9 cellular contexts compared by ENCODE assay signal in the genomic region with DNA sequence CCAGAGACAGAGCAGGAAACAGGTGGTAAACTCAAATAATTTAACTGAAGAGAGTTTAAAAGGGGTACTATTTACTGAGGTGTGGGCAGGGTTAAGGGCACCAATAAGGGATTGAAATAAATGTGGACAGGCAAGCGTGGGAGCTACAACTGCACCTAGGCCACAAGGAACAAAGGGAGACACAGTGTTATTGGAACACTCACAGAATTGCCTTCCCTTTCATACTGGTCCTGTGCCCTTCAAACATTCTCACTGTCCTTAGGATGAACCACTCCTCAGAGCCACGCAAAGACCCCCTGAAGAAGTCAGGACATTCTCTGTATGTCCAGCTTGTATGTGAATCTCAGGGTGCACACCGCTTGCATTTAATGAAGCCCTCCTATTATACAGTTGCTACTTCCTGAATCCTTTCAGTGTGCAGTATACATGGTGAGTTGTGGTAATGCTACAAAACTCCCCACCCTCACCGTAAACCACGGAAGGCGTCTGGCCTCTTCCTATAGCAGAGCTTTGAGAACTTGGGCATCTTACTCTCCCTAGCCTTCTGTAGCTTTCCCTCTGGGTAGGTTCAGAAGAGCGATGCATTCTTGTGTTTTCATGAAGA. TPM values are rescaled to one million over a fixed set of nuclear protein-coding genes. Genes with fewer than 3 reads are reported as not detected.
DNase-seq lines count a peak whose midpoint lies in the region; ATAC-seq and TF ChIP-seq lines count a peak whose summit lies in the region.
"Had no signal": no experiment of that assay in that cellular context is flagged by ENCODE, and none has a peak within 500 bp of the region (broad histone marks: within the 10 kb centered on the region; RNA-seq: fewer than 3 reads in every experiment).

No MANE protein-coding gene starts in this region.

- H3K4me1 Mint-ChIP-seq in activated CD4-positive, alpha-beta T cell treated with anti-CD3 and anti-CD28 coated beads, Interleukin-2, amount 10 ng/mL, durations not matched to agents 24 days and 14 days: peaks cover 51% of the 10 kb centered on the region

- peak overlapping the region in 1 of 2 donors; percentile 43 for H3K9ac ChIP-seq in liver (ENCODE audit: low read depth in 1 of 2, low read length in 2 of 2)

- DNase-seq in activated CD4-positive, alpha-beta T cell treated with anti-CD3 and anti-CD28 coated beads, Interleukin-2, amount 10 ng/mL, durations not matched to agents 24 days and 14 days: peak; percentile 93
- no peak for DNase-seq in NCI-H82 treated with DMSO at 0.1 percent for 48 hours (lab: John Stamatoyannopoulos, UW; ENCODE audit: unreplicated experiment)
- DNase-seq in NCI-H2196 (lab: John Stamatoyannopoulos, UW; ENCODE audit: unreplicated experiment): no peak
- DNase-seq in NCI-H1417 (lab: John Stamatoyannopoulos, UW): no peak
- no peak for DNase-seq in breast epithelium (ENCODE audit: low spot score in 2 of 2)

- TF ChIP-seq POLR2A in breast epithelium (IDR thresholded peaks at IDR 0.05): no peak

- H3K4me1 ChIP-seq in liver (ENCODE audit: control insufficient read depth in 4 of 4, insufficient read depth in 4 of 4, low read length in 3 of 4) (no peaks in the 10 kb centered on the region), breast epithelium (no peaks in the 10 kb centered on the region)

- no peaks in the 10 kb centered on the region for H3K9me3 Mint-ChIP-seq in activated CD4-positive, alpha-beta T cell treated with anti-CD3 and anti-CD28 coated beads, Interleukin-2, amount 10 ng/mL, durations not matched to agents 24 days and 14 days

- H3K9me3 ChIP-seq in liver (ENCODE audit: control insufficient read depth in 4 of 4, low read length in 3 of 4) (no peaks in the 10 kb centered on the region), breast epithelium (no peaks in the 10 kb centered on the region)

- H3K36me3 Mint-ChIP-seq in activated CD4-positive, alpha-beta T cell treated with anti-CD3 and anti-CD28 coated beads, Interleukin-2, amount 10 ng/mL, durations not matched to agents 24 days and 14 days (ENCODE audit: low read depth): no peaks in the 10 kb centered on the region

- WGBS in liver: 62% methylated on average over 7 of the region's 7 CpGs

- H3K27ac Mint-ChIP-seq in activated CD4-positive, alpha-beta T cell treated with anti-CD3 and anti-CD28 coated beads, Interleukin-2, amount 10 ng/mL, durations not matched to agents 24 days and 14 days: peak overlapping the region; percentile 99

- ATAC-seq in GM19372 (IDR thresholded peaks at IDR 0.05; ENCODE audit: low read depth, unreplicated experiment): peak; percentile 99
- peak; percentile 92 for ATAC-seq in HG03175 (IDR thresholded peaks at IDR 0.05; ENCODE audit: unreplicated experiment)
- ATAC-seq: Panc1 had no signal

- TF ChIP-seq CTCF in liver (IDR thresholded peaks at IDR 0.05; ENCODE audit: low read depth, low read length, missing input control) (no peak), breast epithelium (IDR thresholded peaks at IDR 0.05) (no peak)

- intact Hi-C loops in activated CD4-positive, alpha-beta T cell treated with anti-CD3 and anti-CD28 coated beads, Interleukin-2, amount 10 ng/mL, durations not matched to agents 24 days and 14 days (cut with micrococcal nuclease): loop anchor here (1.0 to 5.0 kb wide), 3 partner anchors 8 to 826 kb away; no protein-coding TSS in a partner anchor
- intact Hi-C loops in breast epithelium (cut with DNase I; ENCODE audit: low total_unique reads): no loop called here

- H3K36me3 ChIP-seq in liver (ENCODE audit: control insufficient read depth in 4 of 4, insufficient read depth in 3 of 4, low read depth in 1 of 4, low read length in 3 of 4): no peaks in the 10 kb centered on the region
- no peaks in the 10 kb centered on the region for H3K36me3 ChIP-seq in breast epithelium

- no peaks in the 10 kb centered on the region for H3K27me3 Mint-ChIP-seq in activated CD4-positive, alpha-beta T cell treated with anti-CD3 and anti-CD28 coated beads, Interleukin-2, amount 10 ng/mL, durations not matched to agents 24 days and 14 days

- TF ChIP-seq RAD21 in liver (IDR thresholded peaks at IDR 0.05): no peak

- H3K27me3 ChIP-seq in liver (ENCODE audit: control insufficient read depth in 4 of 4, insufficient read depth in 4 of 4, low read length in 3 of 4) (no peaks in the 10 kb centered on the region), breast epithelium (no peaks in the 10 kb centered on the region)

- H3K4me3 ChIP-seq in liver (ENCODE audit: low read depth in 1 of 3, low read length in 3 of 3) (no peak overlapping the region), breast epithelium (no peak overlapping the region)

- peak overlapping the region; percentile 19 to 59 for H3K27ac ChIP-seq in liver (ENCODE audit: low read depth in 1 of 2, low read length in 2 of 2)
- peak overlapping the region in 1 of 2 donors; percentile 42 for H3K27ac ChIP-seq in breast epithelium

- H3K4me3 Mint-ChIP-seq in activated CD4-positive, alpha-beta T cell treated with anti-CD3 and anti-CD28 coated beads, Interleukin-2, amount 10 ng/mL, durations not matched to agents 24 days and 14 days: peak overlapping the region; percentile 85

TF ChIP-seq in liver, 16 proteins besides CTCF, POLR2A, EP300 and RAD21:
- TF ChIP-seq JUND (IDR thresholded peaks at IDR 0.05) (no peak), ZBTB33 (IDR thresholded peaks at IDR 0.05) (no peak), EGR1 (IDR thresholded peaks at IDR 0.05; ENCODE audit: low read depth in 2 of 2) (no peak), HNF4A (conservative IDR thresholded peaks at IDR 0.05) (no peak), NR2F2 (IDR thresholded peaks at IDR 0.05) (no peak), HNF4G (IDR thresholded peaks at IDR 0.05) (no peak), FOXA2 (IDR thresholded peaks at IDR 0.05) (no peak)

RNA-seq across cellular contexts. Expression of gene MRPL1, which starts 9.6 kb away (rescaled TPM):
- total RNA-seq in activated CD4-positive, alpha-beta T cell treated with anti-CD3 and anti-CD28 coated beads, Interleukin-2, amount 10 ng/mL, durations not matched to agents 24 days and 14 days: 65.0 and 72.7 TPM in 2 replicates
- total RNA-seq in liver (10 to 100 TPM; 10.5 to 16.6 TPM), breast epithelium (10 to 100 TPM; 17.1 to 26.3 (median 21.0) TPM)
- 10 to 100 TPM; 15.7 to 20.6 TPM for polyA plus RNA-seq in liver

RNA-seq across cellular contexts. Expression of gene CNOT6L, which starts 33.8 kb away (rescaled TPM):
- total RNA-seq in activated CD4-positive, alpha-beta T cell treated with anti-CD3 and anti-CD28 coated beads, Interleukin-2, amount 10 ng/mL, durations not matched to agents 24 days and 14 days: 105 and 108 TPM in 2 replicates
- 10 to 100 TPM; 14.8 to 17.7 TPM for total RNA-seq in liver
- polyA plus RNA-seq in liver: 1 to 10 TPM; 4.4 to 6.2 TPM
- 10 to 100 TPM; 22.4 to 53.1 (median 39.0) TPM for total RNA-seq in breast epithelium
